In genomic region chr3:188271226-188271894, GRCh38 we compare ENCODE assay signal across 9 cellular contexts.
A peak's percentile ranks its signal among the peaks of the same experiment; 100 is the strongest.
DNase-seq lines count a peak whose midpoint lies in the region; ATAC-seq and TF ChIP-seq lines count a peak whose summit lies in the region.
"Had no signal": no experiment of that assay in that cellular context is flagged by ENCODE, and none has a peak within 500 bp of the region (broad histone marks: within the 10 kb centered on the region; RNA-seq: fewer than 3 reads in every experiment).

No MANE protein-coding gene starts in this region.

- intact Hi-C loops in dendritic cell treated with granulocyte-macrophage colony-stimulating factor and Interleukin-4, amounts not matched to agents 40 ng/mL and 50 ng/mL, for 4 days (cut with micrococcal nuclease): loop anchor here (2.0 kb wide), 3 partner anchors 117 to 525 kb away; partner anchors contain the start of gene LPP
- intact Hi-C loops in tibial artery (cut with DNase I; ENCODE audit: low total_unique reads): loop anchor here (5.0 kb wide), 2 partner anchors 219 to 529 kb away; no protein-coding TSS in a partner anchor

- peaks cover 4 to 6% of the 10 kb centered on the region in 2 donors for H3K36me3 ChIP-seq in muscle layer of duodenum (ENCODE audit: control insufficient read depth in 1 of 2, insufficient read depth in 2 of 2, low read length in 2 of 2)
- no peaks in the 10 kb centered on the region for H3K36me3 ChIP-seq in tibial artery

- H3K4me3 ChIP-seq in muscle layer of duodenum (ENCODE audit: low read depth in 1 of 2, low read length in 2 of 2) (peak overlapping the region in 1 of 2 donors; percentile 30), tibial artery (no peak overlapping the region)

- H3K27ac ChIP-seq in muscle layer of duodenum (ENCODE audit: low read length): peak overlapping the region; percentile 96
- peak overlapping the region; percentile 90 to 96 for H3K27ac ChIP-seq in tibial artery
- H3K27ac ChIP-seq: HL-60 had no signal

- peak overlapping the region; percentile 90 for H3K27ac Mint-ChIP-seq in dendritic cell treated with granulocyte-macrophage colony-stimulating factor and Interleukin-4, amounts not matched to agents 40 ng/mL and 50 ng/mL, for 4 days

- no peak for ATAC-seq in HG03342 (IDR thresholded peaks at IDR 0.05; ENCODE audit: unreplicated experiment)
- no peak for ATAC-seq in GM18870 (IDR thresholded peaks at IDR 0.05; ENCODE audit: unreplicated experiment)

- TF ChIP-seq CTCF in tibial artery (IDR thresholded peaks at IDR 0.05): no peak

- H3K4me3 Mint-ChIP-seq in dendritic cell treated with granulocyte-macrophage colony-stimulating factor and Interleukin-4, amounts not matched to agents 40 ng/mL and 50 ng/mL, for 4 days: no peak overlapping the region

- peaks cover 41% of the 10 kb centered on the region for H3K4me1 Mint-ChIP-seq in dendritic cell treated with granulocyte-macrophage colony-stimulating factor and Interleukin-4, amounts not matched to agents 40 ng/mL and 50 ng/mL, for 4 days (ENCODE audit: low read depth)

- no peaks in the 10 kb centered on the region for H3K9me3 Mint-ChIP-seq in dendritic cell treated with granulocyte-macrophage colony-stimulating factor and Interleukin-4, amounts not matched to agents 40 ng/mL and 50 ng/mL, for 4 days

- peaks cover 27% of the 10 kb centered on the region for H3K36me3 Mint-ChIP-seq in dendritic cell treated with granulocyte-macrophage colony-stimulating factor and Interleukin-4, amounts not matched to agents 40 ng/mL and 50 ng/mL, for 4 days (ENCODE audit: low read depth)

- peak; percentile 56 for DNase-seq in M059J (ENCODE audit: low read depth)
- DNase-seq in tibial artery: no peak
- no peak for DNase-seq in SHP77 (lab: John Stamatoyannopoulos, UW)
- DNase-seq: T-helper 2 cell had no signal

- H3K27me3 Mint-ChIP-seq in dendritic cell treated with granulocyte-macrophage colony-stimulating factor and Interleukin-4, amounts not matched to agents 40 ng/mL and 50 ng/mL, for 4 days: no peaks in the 10 kb centered on the region

- peaks cover 9 to 15% of the 10 kb centered on the region in 2 donors for H3K4me1 ChIP-seq in muscle layer of duodenum (ENCODE audit: control insufficient read depth in 1 of 2, insufficient read depth in 2 of 2, low read length in 2 of 2)
- H3K4me1 ChIP-seq in tibial artery: peaks cover 0 to 98% (median 86%) of the 10 kb centered on the region in 4 donors

- H3K9me3 ChIP-seq in muscle layer of duodenum (ENCODE audit: control insufficient read depth in 1 of 2, low read length in 2 of 2) (no peaks in the 10 kb centered on the region), tibial artery (no peaks in the 10 kb centered on the region)

- H3K27me3 ChIP-seq in muscle layer of duodenum (ENCODE audit: low read depth, low read length): no peaks in the 10 kb centered on the region
- H3K27me3 ChIP-seq in tibial artery: no peaks in the 10 kb centered on the region
